14 cellular contexts compared by ENCODE assay signal in the genomic region with DNA sequence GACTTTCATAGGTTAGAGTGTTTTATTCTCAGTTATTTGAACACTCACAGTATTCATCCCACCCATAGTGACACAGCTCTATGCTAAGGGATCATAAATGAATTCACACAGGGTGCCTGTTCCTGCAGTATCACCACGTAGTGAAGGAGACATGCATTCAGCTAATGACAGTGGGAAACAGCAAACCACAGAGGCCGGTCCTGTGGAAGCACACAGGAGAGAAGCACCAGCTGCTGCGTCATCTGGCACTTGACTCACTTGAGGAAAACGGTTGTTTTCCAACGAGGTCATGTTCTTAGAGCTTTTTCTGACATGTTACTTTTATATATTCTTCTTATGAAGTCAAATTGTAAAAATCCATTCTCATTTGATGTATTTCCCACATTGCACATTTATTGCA.
DNase-seq lines count a peak whose midpoint lies in the region; FAIRE-seq and TF ChIP-seq lines count a peak whose summit lies in the region.
"Had no signal": no experiment of that assay in that cellular context is flagged by ENCODE, and none has a peak within 500 bp of the region (broad histone marks: within the 10 kb centered on the region; RNA-seq: fewer than 3 reads in every experiment).

No MANE protein-coding gene starts in this region.

- no peaks in the 10 kb centered on the region for H3K4me1 Mint-ChIP-seq in CD8-positive, alpha-beta memory T cell

- peaks cover 6% of the 10 kb centered on the region for H3F3A ChIP-seq in GM23248 (ENCODE audit: insufficient read depth)

- CTCF ChIA-PET in AG04449 (lab: Yijun Ruan, JAX): interaction anchor here (0.8 to 3.4 kb wide), 7 partner anchors 9 to 318 kb away, joined by 3 to 14 read pairs (median 4); no protein-coding TSS in a partner anchor
- CTCF ChIA-PET in CD8-positive, alpha-beta memory T cell (lab: Charles Lee): interaction anchor here (0.6 to 1.1 kb wide), 3 partner anchors 12 to 38 kb away, joined by 3 to 4 read pairs (median 3); no protein-coding TSS in a partner anchor

- H3K27me3 Mint-ChIP-seq in CD8-positive, alpha-beta memory T cell: no peaks in the 10 kb centered on the region

- H3K9me3 ChIP-seq in GM23248 (ENCODE audit: low read depth) (no peaks in the 10 kb centered on the region), hepatocyte (ENCODE audit: low read depth) (no peaks in the 10 kb centered on the region)
- no peaks in the 10 kb centered on the region for H3K9me3 ChIP-seq in CD8-positive, alpha-beta memory T cell (ENCODE audit: low read length)
- H3K9me3 ChIP-seq: BLaER1, ovary had no signal

- H3K9ac ChIP-seq in GM23248: no peak overlapping the region
- H3K9ac ChIP-seq: BLaER1 had no signal

- H2AFZ ChIP-seq in GM23248 (no peak overlapping the region), hepatocyte (no peak overlapping the region)

- H3K4me3 ChIP-seq in AG04449 (ENCODE audit: low read depth, low read length) (no peak overlapping the region), GM23248 (no peak overlapping the region), fibroblast of villous mesenchyme (ENCODE audit: low read depth, low read length) (no peak overlapping the region), hepatocyte (no peak overlapping the region)
- H3K4me3 ChIP-seq in CD8-positive, alpha-beta memory T cell (ENCODE audit: low read length): no peak overlapping the region
- H3K4me3 ChIP-seq: BLaER1, ovary had no signal

- H3K36me3 Mint-ChIP-seq in CD8-positive, alpha-beta memory T cell: peaks cover 3 to 82% (median 10%) of the 10 kb centered on the region in 3 donors

- H3K79me2 ChIP-seq in GM23248 (ENCODE audit: insufficient read depth) (peaks cover 9% of the 10 kb centered on the region), hepatocyte (peaks cover 3% of the 10 kb centered on the region)

- H3K9me2 ChIP-seq in GM23248 (ENCODE audit: insufficient read depth): no peaks in the 10 kb centered on the region
- no peaks in the 10 kb centered on the region for H3K9me2 ChIP-seq in hepatocyte (replicated peaks; ENCODE audit: insufficient read depth)

- H4K20me1 ChIP-seq in GM23248 (ENCODE audit: insufficient read depth) (no peaks in the 10 kb centered on the region), hepatocyte (ENCODE audit: insufficient read depth, poor library complexity, severe bottlenecking) (peaks cover 4% of the 10 kb centered on the region)

- in situ Hi-C loops in GM23248 (cut with MboI): no loop called here

- TF ChIP-seq CTCF in AG04449 (IDR thresholded peaks at IDR 0.05; ENCODE audit: insufficient read depth, low read length, missing control alignments) (no peak), fibroblast of villous mesenchyme (IDR thresholded peaks at IDR 0.05; ENCODE audit: insufficient read depth, low read depth, low read length) (no peak), hepatocyte (IDR thresholded peaks at IDR 0.05; ENCODE audit: poor library complexity) (no peak)

- H3K36me3 ChIP-seq in GM23248 (ENCODE audit: low read depth) (peaks cover 26% of the 10 kb centered on the region), hepatocyte (replicated peaks; ENCODE audit: insufficient read depth, low read depth) (no peaks in the 10 kb centered on the region)
- H3K36me3 ChIP-seq in CD8-positive, alpha-beta memory T cell (ENCODE audit: insufficient read depth, low read length): peaks cover 22% of the 10 kb centered on the region
- H3K36me3 ChIP-seq: ovary had no signal

- peak; percentile 75 for DNase-seq in AG04449 (ENCODE audit: low read depth, low spot score)
- peak; percentile 21 for DNase-seq in GM23248
- DNase-seq in RCC 7860 (ENCODE audit: low spot score): peak; percentile 28
- peak; percentile 87 for DNase-seq in fibroblast of villous mesenchyme (ENCODE audit: low read depth)
- no peak for DNase-seq in NK-92 treated with Interleukin-12 subunit alpha and Interleukin-12 subunit beta, amount 100 ng/mL, for 24 hours (lab: John Stamatoyannopoulos, UW)
- no peak for DNase-seq in hepatocyte (ENCODE audit: low spot score)
- DNase-seq in SKM-1 treated with dmso at 0.1 percent for 144 hours (lab: John Stamatoyannopoulos, UW; ENCODE audit: unreplicated experiment): no peak
- DNase-seq in CD8-positive, alpha-beta memory T cell: no peak
- DNase-seq: central memory CD4-positive, alpha-beta T cell; NCI-H1105 treated with DMSO at 0.1 percent for 48 hours; ovary; stimulated activated CD4-positive, alpha-beta T cell treated with anti-CD3 and anti-CD28 coated beads, Interleukin-4, amount 100 ng/mL, for 1 hour had no signal

- H3K27me3 ChIP-seq in GM23248 (replicated peaks; ENCODE audit: insufficient read depth): no peaks in the 10 kb centered on the region
- no peaks in the 10 kb centered on the region for H3K27me3 ChIP-seq in hepatocyte
- H3K27me3 ChIP-seq in CD8-positive, alpha-beta memory T cell (ENCODE audit: insufficient read depth, low read length, poor library complexity, severe bottlenecking): no peaks in the 10 kb centered on the region
- H3K27me3 ChIP-seq: BLaER1, ovary had no signal

- H3K4me2 ChIP-seq in GM23248 (ENCODE audit: unreplicated experiment) (no peak overlapping the region), hepatocyte (no peak overlapping the region)
- H3K4me2 ChIP-seq: BLaER1 had no signal

- WGBS in GM23248 (ENCODE audit: low coverage in 1 of 2, low lambda C conversion rate in 2 of 2, missing lambda C conversion rate in 2 of 2), 2 experiments: 73 to 76% methylated on average over 5 of the region's 5 CpGs
- 88% methylated on average over 5 of the region's 5 CpGs for WGBS in hepatocyte (ENCODE audit: low lambda C conversion rate, missing lambda C conversion rate)

- no peaks in the 10 kb centered on the region for H3K9me3 Mint-ChIP-seq in CD8-positive, alpha-beta memory T cell

- no peak overlapping the region for H3K4me3 Mint-ChIP-seq in CD8-positive, alpha-beta memory T cell

- H3K27ac Mint-ChIP-seq in CD8-positive, alpha-beta memory T cell: no peak overlapping the region

- H3K27ac ChIP-seq in GM23248: no peak overlapping the region
- H3K27ac ChIP-seq in hepatocyte: no peak overlapping the region
- no peak overlapping the region for H3K27ac ChIP-seq in CD8-positive, alpha-beta memory T cell (ENCODE audit: low read depth, low read length)
- H3K27ac ChIP-seq: BLaER1, HL-60, ovary had no signal

- POLR2A ChIA-PET in AG04449 (lab: Yijun Ruan, JAX): no interaction called here
- POLR2A ChIA-PET in CD8-positive, alpha-beta memory T cell (lab: Charles Lee): no interaction called here

- no peaks in the 10 kb centered on the region for H3K4me1 ChIP-seq in GM23248 (ENCODE audit: insufficient read depth)
- no peaks in the 10 kb centered on the region for H3K4me1 ChIP-seq in hepatocyte (ENCODE audit: insufficient read depth)
- no peaks in the 10 kb centered on the region for H3K4me1 ChIP-seq in CD8-positive, alpha-beta memory T cell (ENCODE audit: insufficient read depth, low read length)
- H3K4me1 ChIP-seq: BLaER1 had no signal

- FAIRE-seq in RCC 7860 (lab: Jason Lieb, UNC): no peak

Comparison
In these comparisons a context has a peak if more than half of its experiments do, and no peak if none do; other contexts are left out.
1. DNase-seq: peak in AG04449 (single experiment), GM23248 (single experiment), RCC 7860 (single experiment) and fibroblast of villous mesenchyme (single experiment); none in NK-92 treated with Interleukin-12 subunit alpha and Interleukin-12 subunit beta, amount 100 ng/mL, for 24 hours (single experiment), hepatocyte (single experiment), SKM-1 treated with dmso at 0.1 percent for 144 hours (single experiment) and CD8-positive, alpha-beta memory T cell (0 of 5).